In genomic region chrX:55907968-55908607, GRCh38 we compare ENCODE assay signal across 8 cellular contexts.
DNase-seq lines count a peak whose midpoint lies in the region; ATAC-seq lines count a peak whose summit lies in the region.

No MANE protein-coding gene starts in this region.

- no peaks in the 10 kb centered on the region for H3K36me3 ChIP-seq in ACC112 (ENCODE audit: insufficient read depth, low read length)

- H3K27ac ChIP-seq in ACC112 (ENCODE audit: low read depth, low read length): no peak overlapping the region

- DNase-seq in OCI-M1 (lab: John Stamatoyannopoulos, UW) (peak; percentile 89), left cardiac atrium (peak; percentile 50), putamen (ENCODE audit: low spot score) (peak; percentile 3), SW 1271 (lab: John Stamatoyannopoulos, UW) (no peak)
- DNase-seq in activated effector memory CD4-positive, alpha-beta T cell treated with anti-CD3 and anti-CD28 coated beads, Interleukin-2, amount 50 U/mL, for 16 hours: peak; percentile 77

- ATAC-seq in GM18519 (IDR thresholded peaks at IDR 0.05; ENCODE audit: low FRiP score, unreplicated experiment) (peak; percentile 68), HG03025 (IDR thresholded peaks at IDR 0.05; ENCODE audit: low FRiP score, unreplicated experiment) (peak; percentile 59), left cardiac atrium (peak; percentile 84 to 90)

- peak overlapping the region; percentile 91 for H2AFZ ChIP-seq in ACC112 (ENCODE audit: low read length, unreplicated experiment)

- H3K27me3 ChIP-seq in ACC112 (ENCODE audit: insufficient read depth, low read length): no peaks in the 10 kb centered on the region

- peak overlapping the region; percentile 83 for H3K4me3 ChIP-seq in ACC112 (ENCODE audit: low read depth, low read length)

- no peaks in the 10 kb centered on the region for H3K4me1 ChIP-seq in ACC112 (ENCODE audit: control insufficient read depth, insufficient read depth, low read length, unreplicated experiment)

- intact Hi-C loops in left cardiac atrium (cut with DNase I): no loop called here

- no peaks in the 10 kb centered on the region for H3K79me2 ChIP-seq in ACC112 (ENCODE audit: control insufficient read depth, insufficient read depth, low read length, unreplicated experiment)

Comparison
In these comparisons a context has a peak if more than half of its experiments do, and no peak if none do; other contexts are left out.
1. DNase-seq: peak in OCI-M1 (single experiment), activated effector memory CD4-positive, alpha-beta T cell treated with anti-CD3 and anti-CD28 coated beads, Interleukin-2, amount 50 U/mL, for 16 hours (single experiment), left cardiac atrium (single experiment) and putamen (single experiment); none in SW 1271 (0 of 2).
2. Peak in every context shown above with its lines, with median percentiles within 50 percentile points of each other: ATAC-seq.